In genomic region chr6:25042599-25042936, GRCh38 we compare ENCODE assay signal across 11 cellular contexts.
DNase-seq lines count a peak whose midpoint lies in the region; ATAC-seq and TF ChIP-seq lines count a peak whose summit lies in the region.
"Had no signal": no experiment of that assay in that cellular context is flagged by ENCODE, and none has a peak within 500 bp of the region (broad histone marks: within the 10 kb centered on the region; RNA-seq: fewer than 3 reads in every experiment).

No MANE protein-coding gene starts in this region.

- no peaks in the 10 kb centered on the region for H3K79me2 ChIP-seq in DOHH2 (ENCODE audit: control insufficient read depth, low read length)
- peaks cover 35% of the 10 kb centered on the region; the same call in 1 of the 2 replicates for H3K79me2 ChIP-seq in OCI-LY7 (ENCODE audit: insufficient read depth, low read depth, low read length)

- peak; percentile 22 for ATAC-seq in GM19452 (IDR thresholded peaks at IDR 0.05; ENCODE audit: unreplicated experiment)

- H3K4me2 ChIP-seq in DOHH2 (ENCODE audit: low read length): peak overlapping the region; percentile 43; the same call in 1 of the 2 replicates
- peak overlapping the region; percentile 76 for H3K4me2 ChIP-seq in OCI-LY7 (ENCODE audit: low read length)

- H3K9me3 Mint-ChIP-seq in endothelial cell (ENCODE audit: unreplicated experiment) (no peaks in the 10 kb centered on the region), mesothelial cell of epicardium (peaks cover 8% of the 10 kb centered on the region)

- H2AFZ ChIP-seq in OCI-LY7 (ENCODE audit: low read length): peak overlapping the region; percentile 92; the same call in 1 of the 2 replicates

- intact Hi-C loops in OCI-LY7 (cut with micrococcal nuclease; ENCODE audit: unreplicated experiment): no loop called here

- H3K36me3 ChIP-seq in DOHH2 (ENCODE audit: control insufficient read depth, low read length) (no peaks in the 10 kb centered on the region), OCI-LY7 (ENCODE audit: insufficient read depth, low read length) (peaks cover 8% of the 10 kb centered on the region)

- H4K20me1 ChIP-seq in DOHH2 (ENCODE audit: control insufficient read depth, insufficient read depth, low read depth, low read length) (no peaks in the 10 kb centered on the region), OCI-LY7 (ENCODE audit: insufficient read depth, low read length) (no peaks in the 10 kb centered on the region)

- TF ChIP-seq CTCF in DOHH2 (IDR thresholded peaks at IDR 0.05; ENCODE audit: low read depth, low read length, poor library complexity, severe bottlenecking) (peak; percentile 17), OCI-LY7 (conservative IDR thresholded peaks at IDR 0.05; ENCODE audit: low read length) (peak; percentile 53), endothelial cell (IDR thresholded peaks at IDR 0.05; ENCODE audit: unreplicated experiment) (no peak), mesothelial cell of epicardium (IDR thresholded peaks at IDR 0.05; ENCODE audit: unreplicated experiment) (no peak), coronary artery (IDR thresholded peaks at IDR 0.05) (no peak)

- peaks cover 30% of the 10 kb centered on the region for H3K4me1 ChIP-seq in DOHH2 (ENCODE audit: control insufficient read depth, low read length)
- peaks cover 52% of the 10 kb centered on the region for H3K4me1 ChIP-seq in OCI-LY7 (ENCODE audit: insufficient read depth, low read length, poor library complexity, severe bottlenecking)

- H3K36me3 Mint-ChIP-seq in endothelial cell (ENCODE audit: low read depth, unreplicated experiment): no peaks in the 10 kb centered on the region
- no peaks in the 10 kb centered on the region for H3K36me3 Mint-ChIP-seq in mesothelial cell of epicardium

- no TSS peak for BruUV-seq in OCI-LY7 (replicated peaks; lab: Mats Ljungman, UMichigan)

- H3K4me3 ChIP-seq in DOHH2 (ENCODE audit: low read length): no peak overlapping the region
- H3K4me3 ChIP-seq in OCI-LY7 (ENCODE audit: low read depth, low read length, poor library complexity, severe bottlenecking): peak overlapping the region; percentile 68
- H3K4me3 ChIP-seq in coronary artery: no peak overlapping the region

- no peaks in the 10 kb centered on the region for H3K27me3 Mint-ChIP-seq in endothelial cell (ENCODE audit: unreplicated experiment)
- H3K27me3 Mint-ChIP-seq in mesothelial cell of epicardium (ENCODE audit: low read depth): no peaks in the 10 kb centered on the region

- H3K9me2 ChIP-seq in DOHH2 (replicated peaks; ENCODE audit: control insufficient read depth, low read length) (no peaks in the 10 kb centered on the region), OCI-LY7 (ENCODE audit: insufficient read depth, low read length) (no peaks in the 10 kb centered on the region)

- POLR2A ChIA-PET in OCI-LY7 (lab: Charles Lee): interaction anchor here (0.8 kb wide), 1 partner anchor 8 kb away, joined by 3 read pairs; no protein-coding TSS in a partner anchor

- H3K9me3 ChIP-seq in DOHH2 (ENCODE audit: control insufficient read depth, insufficient read depth, low read length) (no peaks in the 10 kb centered on the region), OCI-LY7 (ENCODE audit: low read length) (peaks cover 9% of the 10 kb centered on the region; the same call in 1 of the 2 replicates)

- H3K4me1 Mint-ChIP-seq in endothelial cell (ENCODE audit: unreplicated experiment) (peaks cover 17% of the 10 kb centered on the region), mesothelial cell of epicardium (no peaks in the 10 kb centered on the region)

- H3K27ac Mint-ChIP-seq in endothelial cell (ENCODE audit: unreplicated experiment): peak overlapping the region; percentile 27
- no peak overlapping the region for H3K27ac Mint-ChIP-seq in mesothelial cell of epicardium

- peak; percentile 55 for DNase-seq in OCI-LY7 (ENCODE audit: low spot score)
- no peak for DNase-seq in endothelial cell (ENCODE audit: low spot score)
- no peak for DNase-seq in mesothelial cell of epicardium (ENCODE audit: low spot score in 2 of 2, unreplicated experiment in 2 of 2)
- DNase-seq in coronary artery (ENCODE audit: low spot score): no peak
- no peak for DNase-seq in NCI-H345 treated with DMSO at 0.1 percent for 48 hours (lab: John Stamatoyannopoulos, UW; ENCODE audit: unreplicated experiment)
- DNase-seq in T-helper 9 cell: no peak
- DNase-seq: aorta; NCI-H1092; stimulated activated CD4-positive, alpha-beta T cell treated with anti-CD3 and anti-CD28 coated beads, Interleukin-2, amount 100 ng/mL, for 48 hours had no signal

- H3K4me3 Mint-ChIP-seq in endothelial cell (ENCODE audit: unreplicated experiment) (no peak overlapping the region), mesothelial cell of epicardium (no peak overlapping the region)

- no peaks in the 10 kb centered on the region for H3K27me3 ChIP-seq in DOHH2 (ENCODE audit: control insufficient read depth, low read length)

- CTCF ChIA-PET in OCI-LY7 (lab: Charles Lee; ENCODE audit: unreplicated experiment): interaction anchor here (0.8 kb wide), 1 partner anchor 20 kb away, joined by 3 read pairs; no protein-coding TSS in a partner anchor

- no peaks in the 10 kb centered on the region for H3F3A ChIP-seq in DOHH2 (ENCODE audit: control insufficient read depth, insufficient read depth)

- H3K27ac ChIP-seq in DOHH2 (ENCODE audit: low read depth, low read length): no peak overlapping the region
- no peak overlapping the region for H3K27ac ChIP-seq in OCI-LY7 (ENCODE audit: low read depth, low read length, poor library complexity, severe bottlenecking)
- H3K27ac ChIP-seq in coronary artery: no peak overlapping the region

Comparison
In these comparisons a context has a peak if more than half of its experiments do, and no peak if none do; other contexts are left out.
1. CTCF ChIP-seq: peak in DOHH2 (single experiment) and OCI-LY7 (single experiment); none in endothelial cell (single experiment), mesothelial cell of epicardium (single experiment) and coronary artery (single experiment).